In genomic region chr10:73786512-73786885, GRCh38 we compare ENCODE assay signal across 9 cellular contexts. TPM values are rescaled to one million over a fixed set of nuclear protein-coding genes. Genes with fewer than 3 reads are reported as not detected.
DNase-seq lines count a peak whose midpoint lies in the region; ATAC-seq and TF ChIP-seq lines count a peak whose summit lies in the region.
"Had no signal": no experiment of that assay in that cellular context is flagged by ENCODE, and none has a peak within 500 bp of the region (broad histone marks: within the 10 kb centered on the region; RNA-seq: fewer than 3 reads in every experiment).

No MANE protein-coding gene starts in this region.

- peaks cover 15 to 56% (median 48%) of the 10 kb centered on the region in 9 donors for H3K4me1 ChIP-seq in heart right ventricle
- peaks cover 45% of the 10 kb centered on the region for H3K4me1 ChIP-seq in body of pancreas
- peaks cover 3% of the 10 kb centered on the region for H3K4me1 ChIP-seq in mesendoderm (ENCODE audit: control insufficient read depth, low read depth, low read length)
- H3K4me1 ChIP-seq in aorta (ENCODE audit: control insufficient read depth in 1 of 2, insufficient read depth in 2 of 2, low read length in 2 of 2): no peaks in the 10 kb centered on the region

- peak overlapping the region; percentile 55 for H3K9ac ChIP-seq in mesendoderm (ENCODE audit: low read length)

- DNase-seq in heart right ventricle: no peak
- DNase-seq in Right ventricle myocardium inferior (ENCODE audit: missing footprints): no peak
- no peak for DNase-seq in body of pancreas
- no peak for DNase-seq in mesendoderm
- DNase-seq in aorta: peak in 1 of 2 donors; percentile 6
- DNase-seq in globus pallidus (ENCODE audit: low spot score): no peak
- DNase-seq: NCI-H226 had no signal

- H3K27ac ChIP-seq in heart right ventricle (peak overlapping the region in 8 of 10 donors; percentile 86 to 97 (median 92)), body of pancreas (peak overlapping the region in 3 of 4 donors; percentile 71 to 94 (median 88)), mesendoderm (ENCODE audit: low read depth, low read length) (no peak overlapping the region), aorta (ENCODE audit: low read depth in 1 of 2, low read length in 2 of 2) (peak overlapping the region in 1 of 2 donors; percentile 1)

- H3K23ac ChIP-seq in mesendoderm (ENCODE audit: low read length): no peak overlapping the region

- H3K9me3 ChIP-seq in heart right ventricle (no peaks in the 10 kb centered on the region), body of pancreas (no peaks in the 10 kb centered on the region), aorta (ENCODE audit: control insufficient read depth, low read length) (no peaks in the 10 kb centered on the region)

- H3K4me3 ChIP-seq in heart right ventricle (peak overlapping the region; percentile 68 to 97 (median 92)), body of pancreas (peak overlapping the region in 1 of 2 donors; percentile 54), mesendoderm (ENCODE audit: low read length) (no peak overlapping the region), aorta (ENCODE audit: low read length in 2 of 2) (peak overlapping the region; percentile 80 to 84)

- intact Hi-C loops in heart right ventricle (cut with DNase I) (loop anchor here in 1 of 10 donors (5.0 kb wide), 1 partner anchor 44 kb away; the partner anchor contains the start of gene SEC24C), Right ventricle myocardium inferior (cut with DNase I) (no loop called here), body of pancreas (cut with DNase I) (no loop called here), aorta (cut with DNase I) (no loop called here)

- H3K18ac ChIP-seq in mesendoderm (ENCODE audit: low read length): no peak overlapping the region

- H3K79me2 ChIP-seq in mesendoderm (ENCODE audit: control insufficient read depth, insufficient read depth, low read length): peaks cover 13% of the 10 kb centered on the region

- H4K5ac ChIP-seq in mesendoderm (ENCODE audit: low read length): no peak overlapping the region

- no peak overlapping the region for H2BK120ac ChIP-seq in mesendoderm (ENCODE audit: low read depth, low read length)

- H3K36me3 ChIP-seq in heart right ventricle (peaks cover 0 to 36% (median 29%) of the 10 kb centered on the region in 9 donors), body of pancreas (replicated peaks in 1 of 2; ENCODE audit: insufficient read depth in 1 of 2, low read depth in 2 of 2) (peaks cover 15 to 21% of the 10 kb centered on the region in 2 donors), mesendoderm (ENCODE audit: control insufficient read depth, insufficient read depth, low read length) (no peaks in the 10 kb centered on the region), aorta (ENCODE audit: control insufficient read depth in 1 of 2, insufficient read depth in 2 of 2, low read length in 1 of 2) (peaks cover 0 to 11% of the 10 kb centered on the region in 2 donors)

- no peak overlapping the region for H4K8ac ChIP-seq in mesendoderm (ENCODE audit: low read depth, low read length)

- H3K4ac ChIP-seq in mesendoderm (ENCODE audit: low read depth, low read length): no peak overlapping the region

- H3K79me1 ChIP-seq in mesendoderm (ENCODE audit: low read length): peaks cover 6% of the 10 kb centered on the region

- TF ChIP-seq POLR2A in body of pancreas (IDR thresholded peaks at IDR 0.05): no peak

- TF ChIP-seq CTCF in heart right ventricle (IDR thresholded peaks at IDR 0.05) (no peak), body of pancreas (IDR thresholded peaks at IDR 0.05) (no peak)

- no peaks in the 10 kb centered on the region for H3K27me3 ChIP-seq in heart right ventricle
- no peaks in the 10 kb centered on the region for H3K27me3 ChIP-seq in body of pancreas
- H3K27me3 ChIP-seq in mesendoderm (ENCODE audit: insufficient read depth, low read length, poor library complexity): no peaks in the 10 kb centered on the region
- H3K27me3 ChIP-seq in aorta (ENCODE audit: control insufficient read depth in 1 of 2, insufficient read depth in 2 of 2, low read length in 1 of 2): no peaks in the 10 kb centered on the region

- no peak overlapping the region for H2BK15ac ChIP-seq in mesendoderm (replicated peaks; ENCODE audit: low read depth)

- H3K56ac ChIP-seq in mesendoderm (ENCODE audit: low read length): peak overlapping the region; percentile 53

- H2AK5ac ChIP-seq in mesendoderm (ENCODE audit: low read length): no peak overlapping the region

- H3K4me2 ChIP-seq in mesendoderm (ENCODE audit: low read length): peak overlapping the region; percentile 66

- WGBS in heart right ventricle, 2 donors: 0 to 2% methylated on average over 2 of the region's 2 CpGs
- 0 to 4% methylated on average over 2 of the region's 2 CpGs for whole genome bisulfite sequencing in body of pancreas, 2 donors
- no CpG with 5 or more reads among the region's 2 CpGs for WGBS in mesendoderm (ENCODE audit: extremely low coverage, insufficient coverage, low lambda C conversion rate)
- WGBS in aorta, 2 donors: 0 to 2% methylated on average over 2 of the region's 2 CpGs

- no peak overlapping the region for H2BK5ac ChIP-seq in mesendoderm (ENCODE audit: low read length)

- ATAC-seq in heart right ventricle: no peak
- ATAC-seq in Right ventricle myocardium inferior: no peak
- ATAC-seq in body of pancreas: no peak
- no peak for ATAC-seq in aorta (ENCODE audit: low FRiP score)
- no peak for ATAC-seq in GM21423 (IDR thresholded peaks at IDR 0.05; ENCODE audit: unreplicated experiment)
- no peak for ATAC-seq in GM21526 (IDR thresholded peaks at IDR 0.05; ENCODE audit: low FRiP score, unreplicated experiment)

RNA-seq across cellular contexts. Expression of gene ZSWIM8, which starts 1.1 kb away (rescaled TPM):
- total RNA-seq in heart right ventricle (10 to 100 TPM; 35.2 to 72.5 (median 43.5) TPM), Right ventricle myocardium inferior (45.3 TPM), body of pancreas (10 to 100 TPM; 34.5 to 70.9 TPM), aorta (100 to 1,000 TPM; 116 to 137 TPM)
- polyA plus RNA-seq in heart right ventricle (100 to 1,000 TPM in 1 of 2 donors, 10 to 100 TPM in 1; 64.1 to 139 TPM), aorta (100 to 1,000 TPM in 1 of 2 donors, 10 to 100 TPM in 1; 75.1 to 314 TPM)
- polyA plus RNA-seq in mesendoderm (2013, experiment 1 of 2): 20.4 TPM
- 22.1 TPM for polyA plus RNA-seq in mesendoderm (2013, experiment 2 of 2)

RNA-seq across cellular contexts. Expression of gene CHCHD1, which starts 4.7 kb away (rescaled TPM):
- total RNA-seq in heart right ventricle: 10 to 100 TPM; 18.6 to 31.4 (median 21.5) TPM
- 10 to 100 TPM; 48.2 to 82.1 TPM for polyA plus RNA-seq in heart right ventricle
- total RNA-seq in Right ventricle myocardium inferior: 30.8 TPM
- 10 to 100 TPM in 1 of 2 donors, 1 to 10 TPM in 1; 9.3 to 15.8 TPM for total RNA-seq in body of pancreas
- polyA plus RNA-seq in mesendoderm (2013, experiment 1 of 2): 149 TPM
- 149 TPM for polyA plus RNA-seq in mesendoderm (2013, experiment 2 of 2)
- total RNA-seq in aorta: 10 to 100 TPM; 13.2 to 13.7 TPM
- 10 to 100 TPM; 30.2 to 58.9 TPM for polyA plus RNA-seq in aorta

RNA-seq across cellular contexts. Expression of gene NDST2, which starts 24.9 kb away (rescaled TPM):
- total RNA-seq in heart right ventricle (10 to 100 TPM in 8 of 10 donors, 1 to 10 TPM in 2; 8.3 to 15.7 (median 11.5) TPM), Right ventricle myocardium inferior (10.5 TPM), body of pancreas (10 to 100 TPM; 21.1 to 25.4 TPM), aorta (10 to 100 TPM; 31.9 to 55.6 TPM)
- polyA plus RNA-seq in heart right ventricle (10 to 100 TPM in 1 of 2 donors, 1 to 10 TPM in 1; 7.2 to 12.9 TPM), aorta (10 to 100 TPM in 1 of 2 donors, 1 to 10 TPM in 1; 2.1 to 23.2 TPM)
- polyA plus RNA-seq in mesendoderm (2013, experiment 1 of 2): 7.4 TPM
- 8.0 TPM for polyA plus RNA-seq in mesendoderm (2013, experiment 2 of 2)

RNA-seq across cellular contexts. Expression of gene SEC24C, which starts 42.3 kb away (rescaled TPM):
- total RNA-seq in heart right ventricle (10 to 100 TPM; 44.5 to 59.7 (median 51.5) TPM), Right ventricle myocardium inferior (46.4 TPM), body of pancreas (10 to 100 TPM; 29.1 to 30.3 TPM), aorta (10 to 100 TPM; 61.4 to 69.3 TPM)
- polyA plus RNA-seq in heart right ventricle (10 to 100 TPM; 33.4 to 34.6 TPM), aorta (10 to 100 TPM; 13.5 to 49.4 TPM)
- polyA plus RNA-seq in mesendoderm (2013, experiment 1 of 2): 31.2 TPM
- polyA plus RNA-seq in mesendoderm (2013, experiment 2 of 2): 32.6 TPM
